1 cellular context compared by ENCODE assay signal in genomic region chr16:401468-402348, GRCh38.
TF ChIP-seq lines count a peak whose summit lies in the region.

A gene with protein sequence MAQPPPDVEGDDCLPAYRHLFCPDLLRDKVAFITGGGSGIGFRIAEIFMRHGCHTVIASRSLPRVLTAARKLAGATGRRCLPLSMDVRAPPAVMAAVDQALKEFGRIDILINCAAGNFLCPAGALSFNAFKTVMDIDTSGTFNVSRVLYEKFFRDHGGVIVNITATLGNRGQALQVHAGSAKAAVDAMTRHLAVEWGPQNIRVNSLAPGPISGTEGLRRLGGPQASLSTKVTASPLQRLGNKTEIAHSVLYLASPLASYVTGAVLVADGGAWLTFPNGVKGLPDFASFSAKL (plus strand): TSS chr16:401885. CDS start chr16:401964, 79 bp downstream.

TF ChIP-seq in HepG2, 621 proteins besides CTCF, POLR2A, EP300 and RAD21 (continued from another document and continues in another):
- TF ChIP-seq ZBTB25 (CRISPR knock-in tag; IDR thresholded peaks at IDR 0.05) (peak; percentile 29; the same call in 1 of the 2 replicates), MAZ (IDR thresholded peaks at IDR 0.05; ENCODE audit: borderline replicate concordance, low read depth, low read length) (peak; percentile 45; the same call in 1 of the 2 replicates), MAZ (CRISPR knock-in tag; IDR thresholded peaks at IDR 0.05; ENCODE audit: low read depth) (peak; percentile 84; the same call in 1 of the 2 replicates), MEIS2 (CRISPR knock-in tag; IDR thresholded peaks at IDR 0.05) (peak; percentile 79), ZNF574 (CRISPR knock-in tag; IDR thresholded peaks at IDR 0.05) (peak; percentile 71), PHF8 (CRISPR knock-in tag; IDR thresholded peaks at IDR 0.05) (peak; percentile 81), ZNF816 (CRISPR knock-in tag; IDR thresholded peaks at IDR 0.05; ENCODE audit: borderline replicate concordance) (peak; percentile 79; the same call in 1 of the 2 replicates), TFDP1 (CRISPR knock-in tag; IDR thresholded peaks at IDR 0.05; ENCODE audit: borderline replicate concordance) (peak; percentile 35; the same call in 1 of the 2 replicates), ARID4A (CRISPR knock-in tag; IDR thresholded peaks at IDR 0.05; ENCODE audit: borderline replicate concordance) (peak; percentile 76; the same call in 1 of the 2 replicates), ZNF724P (CRISPR knock-in tag; IDR thresholded peaks at IDR 0.05; ENCODE audit: borderline replicate concordance) (peak; percentile 51; the same call in 1 of the 2 replicates), YEATS4 (CRISPR knock-in tag; IDR thresholded peaks at IDR 0.05; ENCODE audit: borderline replicate concordance) (peak; percentile 64; the same call in 1 of the 2 replicates), ZNF546 (CRISPR knock-in tag; conservative IDR thresholded peaks at IDR 0.05) (0 out of 2 replicates have a peak, but pooled peaks have one; percentile 50), ZNF24 (IDR thresholded peaks at IDR 0.05) (no peak), SP1 (IDR thresholded peaks at IDR 0.05) (no peak), SP1 (CRISPR knock-in tag; IDR thresholded peaks at IDR 0.05) (peak; percentile 70), ZIK1 (CRISPR knock-in tag; IDR thresholded peaks at IDR 0.05; ENCODE audit: borderline replicate concordance, low read depth) (0 out of 2 replicates have a peak, but pooled peaks have one; percentile 18), GATAD1 (CRISPR knock-in tag; IDR thresholded peaks at IDR 0.05) (peak; percentile 43), HDAC6 (IDR thresholded peaks at IDR 0.05; ENCODE audit: low read depth, low read length) (no peak), SAP130 (CRISPR knock-in tag; IDR thresholded peaks at IDR 0.05; ENCODE audit: low read depth) (peak; percentile 74), POGK (CRISPR knock-in tag; conservative IDR thresholded peaks at IDR 0.05) (peak; percentile 74), ZNF639 (CRISPR knock-in tag; conservative IDR thresholded peaks at IDR 0.05) (peak; percentile 55; the same call in 1 of the 2 replicates), REPIN1 (CRISPR knock-in tag; IDR thresholded peaks at IDR 0.05; ENCODE audit: borderline replicate concordance, low read depth) (peak; percentile 62; the same call in 1 of the 2 replicates), ZNF644 (CRISPR knock-in tag; IDR thresholded peaks at IDR 0.05; ENCODE audit: low read depth) (no peak), DMAP1 (CRISPR knock-in tag; IDR thresholded peaks at IDR 0.05) (peak; percentile 59; the same call in 1 of the 2 replicates), CBFB (CRISPR knock-in tag; IDR thresholded peaks at IDR 0.05) (peak; percentile 82; the same call in 1 of the 2 replicates), DNMT1 (CRISPR knock-in tag; IDR thresholded peaks at IDR 0.05) (no peak), TRIM24 (CRISPR knock-in tag; IDR thresholded peaks at IDR 0.05) (no peak), ZGPAT (CRISPR knock-in tag; IDR thresholded peaks at IDR 0.05) (peak; percentile 71; the same call in 1 of the 2 replicates), ZMYM4 (CRISPR knock-in tag; IDR thresholded peaks at IDR 0.05) (0 out of 2 replicates have a peak, but pooled peaks have one; percentile 15), ZBTB3 (CRISPR knock-in tag; IDR thresholded peaks at IDR 0.05; ENCODE audit: borderline replicate concordance, low read depth) (no peak)
- TF ChIP-seq, protein P1, sequence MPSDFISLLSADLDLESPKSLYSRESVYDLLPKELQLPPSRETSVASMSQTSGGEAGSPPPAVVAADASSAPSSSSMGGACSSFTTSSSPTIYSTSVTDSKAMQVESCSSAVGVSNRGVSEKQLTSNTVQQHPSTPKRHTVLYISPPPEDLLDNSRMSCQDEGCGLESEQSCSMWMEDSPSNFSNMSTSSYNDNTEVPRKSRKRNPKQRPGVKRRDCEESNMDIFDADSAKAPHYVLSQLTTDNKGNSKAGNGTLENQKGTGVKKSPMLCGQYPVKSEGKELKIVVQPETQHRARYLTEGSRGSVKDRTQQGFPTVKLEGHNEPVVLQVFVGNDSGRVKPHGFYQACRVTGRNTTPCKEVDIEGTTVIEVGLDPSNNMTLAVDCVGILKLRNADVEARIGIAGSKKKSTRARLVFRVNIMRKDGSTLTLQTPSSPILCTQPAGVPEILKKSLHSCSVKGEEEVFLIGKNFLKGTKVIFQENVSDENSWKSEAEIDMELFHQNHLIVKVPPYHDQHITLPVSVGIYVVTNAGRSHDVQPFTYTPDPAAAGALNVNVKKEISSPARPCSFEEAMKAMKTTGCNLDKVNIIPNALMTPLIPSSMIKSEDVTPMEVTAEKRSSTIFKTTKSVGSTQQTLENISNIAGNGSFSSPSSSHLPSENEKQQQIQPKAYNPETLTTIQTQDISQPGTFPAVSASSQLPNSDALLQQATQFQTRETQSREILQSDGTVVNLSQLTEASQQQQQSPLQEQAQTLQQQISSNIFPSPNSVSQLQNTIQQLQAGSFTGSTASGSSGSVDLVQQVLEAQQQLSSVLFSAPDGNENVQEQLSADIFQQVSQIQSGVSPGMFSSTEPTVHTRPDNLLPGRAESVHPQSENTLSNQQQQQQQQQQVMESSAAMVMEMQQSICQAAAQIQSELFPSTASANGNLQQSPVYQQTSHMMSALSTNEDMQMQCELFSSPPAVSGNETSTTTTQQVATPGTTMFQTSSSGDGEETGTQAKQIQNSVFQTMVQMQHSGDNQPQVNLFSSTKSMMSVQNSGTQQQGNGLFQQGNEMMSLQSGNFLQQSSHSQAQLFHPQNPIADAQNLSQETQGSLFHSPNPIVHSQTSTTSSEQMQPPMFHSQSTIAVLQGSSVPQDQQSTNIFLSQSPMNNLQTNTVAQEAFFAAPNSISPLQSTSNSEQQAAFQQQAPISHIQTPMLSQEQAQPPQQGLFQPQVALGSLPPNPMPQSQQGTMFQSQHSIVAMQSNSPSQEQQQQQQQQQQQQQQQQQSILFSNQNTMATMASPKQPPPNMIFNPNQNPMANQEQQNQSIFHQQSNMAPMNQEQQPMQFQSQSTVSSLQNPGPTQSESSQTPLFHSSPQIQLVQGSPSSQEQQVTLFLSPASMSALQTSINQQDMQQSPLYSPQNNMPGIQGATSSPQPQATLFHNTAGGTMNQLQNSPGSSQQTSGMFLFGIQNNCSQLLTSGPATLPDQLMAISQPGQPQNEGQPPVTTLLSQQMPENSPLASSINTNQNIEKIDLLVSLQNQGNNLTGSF (CRISPR knock-in tag; IDR thresholded peaks at IDR 0.05): peak; percentile 61
